12 cellular contexts compared by ENCODE assay signal in the genomic region with DNA sequence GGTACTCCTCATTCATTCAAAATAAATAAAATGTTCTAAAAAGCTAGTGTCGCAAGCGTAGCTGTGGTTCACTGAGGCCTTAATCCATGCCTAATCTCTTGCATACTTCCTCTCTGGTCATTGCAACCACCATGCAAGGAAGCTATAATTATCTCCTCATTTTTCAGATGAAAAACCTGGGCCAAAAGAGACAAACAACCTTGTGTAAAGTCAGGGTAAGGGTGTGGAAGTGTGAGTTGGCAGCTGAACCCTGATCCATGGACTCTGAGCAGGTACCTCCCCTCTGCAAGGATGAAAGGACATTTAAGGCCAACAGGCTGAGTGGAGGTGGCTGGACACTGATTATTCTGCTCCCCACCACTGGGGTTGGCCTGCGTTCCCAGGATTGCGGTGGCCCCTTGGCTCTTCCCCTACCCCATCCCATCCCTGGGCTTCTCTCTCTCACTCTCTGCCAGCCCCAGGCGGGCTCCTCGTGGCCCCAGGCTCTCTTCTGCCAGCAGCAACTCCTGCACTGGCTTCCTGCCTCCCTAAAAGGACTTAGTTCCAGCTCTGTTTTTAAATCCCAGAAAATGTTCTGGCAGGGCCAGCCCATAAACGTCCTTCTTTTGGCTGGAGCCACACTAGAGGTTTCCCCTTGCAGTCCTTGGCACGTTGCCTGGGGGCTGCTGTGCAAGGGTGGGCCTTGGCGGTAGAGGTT.
A peak's percentile ranks its signal among the peaks of the same experiment; 100 is the strongest.
DNase-seq lines count a peak whose midpoint lies in the region; ATAC-seq and TF ChIP-seq lines count a peak whose summit lies in the region.
"Had no signal": no experiment of that assay in that cellular context is flagged by ENCODE, and none has a peak within 500 bp of the region (broad histone marks: within the 10 kb centered on the region; RNA-seq: fewer than 3 reads in every experiment).

No MANE protein-coding gene starts in this region.

- no peak overlapping the region for H3K9ac ChIP-seq in MM.1S (ENCODE audit: low read length)

- H3K4me2 ChIP-seq in MM.1S (ENCODE audit: low read depth, low read length): no peak overlapping the region

- CTCF ChIA-PET in naive thymus-derived CD4-positive, alpha-beta T cell (lab: Charles Lee): no interaction called here

- H2AFZ ChIP-seq in MM.1S (ENCODE audit: low read length): no peak overlapping the region

- H3K9me3 Mint-ChIP-seq in naive thymus-derived CD4-positive, alpha-beta T cell: peaks cover 0 to 1% (median 0%) of the 10 kb centered on the region in 11 donors
- H3K9me3 Mint-ChIP-seq: activated T-cell treated with anti-CD3 and anti-CD28 coated beads, Interleukin-2, amount 50 U/mL, for 72 hours had no signal

- H3K4me3 Mint-ChIP-seq in naive thymus-derived CD4-positive, alpha-beta T cell: no peak overlapping the region
- H3K4me3 Mint-ChIP-seq: activated B cell treated with CpG ODN at 0.5 μM for 24 hours; activated T-cell treated with anti-CD3 and anti-CD28 coated beads, Interleukin-2, amount 50 U/mL, for 72 hours had no signal

- H3K27me3 Mint-ChIP-seq in naive thymus-derived CD4-positive, alpha-beta T cell: peaks cover 0 to 4% (median 0%) of the 10 kb centered on the region in 5 donors

- H3K36me3 ChIP-seq in esophagus (ENCODE audit: control insufficient read depth in 2 of 2, insufficient read depth in 2 of 2, low read length in 1 of 2): no peaks in the 10 kb centered on the region
- H3K36me3 ChIP-seq in naive thymus-derived CD4-positive, alpha-beta T cell (ENCODE audit: control insufficient read depth in 2 of 3, insufficient read depth in 3 of 3, low read length in 3 of 3): no peaks in the 10 kb centered on the region
- no peaks in the 10 kb centered on the region for H3K36me3 ChIP-seq in MM.1S (replicated peaks; ENCODE audit: insufficient read depth, low read length)

- peak; percentile 23 for DNase-seq in AG10803 (ENCODE audit: low read depth)
- peak; percentile 83 for DNase-seq in NCI-H1092 treated with DMSO at 0.1 percent for 48 hours (lab: John Stamatoyannopoulos, UW)
- DNase-seq in naive thymus-derived CD4-positive, alpha-beta T cell: no peak
- no peak for DNase-seq in MM.1S
- DNase-seq in COLO668 (lab: John Stamatoyannopoulos, UW; ENCODE audit: unreplicated experiment): no peak
- DNase-seq: activated B cell treated with CpG ODN at 0.5 μM for 24 hours; activated T-cell treated with anti-CD3 and anti-CD28 coated beads, Interleukin-2, amount 50 U/mL, for 72 hours; NCI-H2081 treated with DMSO at 0.1 percent for 48 hours; occipital lobe had no signal

- no peaks in the 10 kb centered on the region for H3K4me1 ChIP-seq in esophagus (ENCODE audit: control insufficient read depth in 2 of 2, insufficient read depth in 2 of 2, low read length in 1 of 2)
- peaks cover 0 to under 1% of the 10 kb centered on the region in 2 donors for H3K4me1 ChIP-seq in naive thymus-derived CD4-positive, alpha-beta T cell (ENCODE audit: control insufficient read depth in 2 of 2, insufficient read depth in 2 of 2, low read length in 2 of 2)
- no peaks in the 10 kb centered on the region for H3K4me1 ChIP-seq in MM.1S (ENCODE audit: low read length)

- H3K4me3 ChIP-seq in AG10803 (ENCODE audit: low read length) (no peak overlapping the region), esophagus (ENCODE audit: low read depth in 1 of 2, low read length in 2 of 2) (no peak overlapping the region), MM.1S (ENCODE audit: low read length) (no peak overlapping the region)
- H3K4me3 ChIP-seq in naive thymus-derived CD4-positive, alpha-beta T cell (ENCODE audit: low read length): no peak overlapping the region

- POLR2A ChIA-PET in naive thymus-derived CD4-positive, alpha-beta T cell (lab: Charles Lee): no interaction called here

- peak; percentile 49 for ATAC-seq in naive thymus-derived CD4-positive, alpha-beta T cell
- no peak for ATAC-seq in GM18498 (IDR thresholded peaks at IDR 0.05; ENCODE audit: unreplicated experiment)
- ATAC-seq in HG02840 (IDR thresholded peaks at IDR 0.05; ENCODE audit: low FRiP score, unreplicated experiment): no peak
- ATAC-seq: activated T-cell treated with anti-CD3 and anti-CD28 coated beads, Interleukin-2, amount 50 U/mL, for 72 hours had no signal

- intact Hi-C loops in naive thymus-derived CD4-positive, alpha-beta T cell (cut with micrococcal nuclease): no loop called here

- no peak overlapping the region for H3K27ac Mint-ChIP-seq in naive thymus-derived CD4-positive, alpha-beta T cell
- H3K27ac Mint-ChIP-seq: activated B cell treated with CpG ODN at 0.5 μM for 24 hours; activated T-cell treated with anti-CD3 and anti-CD28 coated beads, Interleukin-2, amount 50 U/mL, for 72 hours had no signal

- H3F3A ChIP-seq in MM.1S (ENCODE audit: insufficient read depth, low read length): no peaks in the 10 kb centered on the region

- no peaks in the 10 kb centered on the region for H3K36me3 Mint-ChIP-seq in naive thymus-derived CD4-positive, alpha-beta T cell

- H3K27ac ChIP-seq in esophagus (ENCODE audit: low read depth in 2 of 2, low read length in 1 of 2) (peak overlapping the region; percentile 57 to 58), MM.1S (ENCODE audit: low read length) (no peak overlapping the region)
- H3K27ac ChIP-seq in naive thymus-derived CD4-positive, alpha-beta T cell (ENCODE audit: low read depth, low read length): no peak overlapping the region

- WGBS in esophagus, 2 donors: 43 to 46% methylated on average over 9 of the region's 9 CpGs

- TF ChIP-seq CTCF in AG10803 (conservative IDR thresholded peaks at IDR 0.05; ENCODE audit: low read length): no peak
- TF ChIP-seq CTCF in MM.1S (IDR thresholded peaks at IDR 0.05; ENCODE audit: low read length): no peak

- no peaks in the 10 kb centered on the region for H3K4me1 Mint-ChIP-seq in naive thymus-derived CD4-positive, alpha-beta T cell

- no peaks in the 10 kb centered on the region for H4K20me1 ChIP-seq in MM.1S (ENCODE audit: insufficient read depth, low read length)

- no peaks in the 10 kb centered on the region for H3K9me3 ChIP-seq in esophagus (ENCODE audit: control insufficient read depth in 2 of 2, insufficient read depth in 1 of 2, low read depth in 1 of 2, low read length in 1 of 2)
- H3K9me3 ChIP-seq in naive thymus-derived CD4-positive, alpha-beta T cell (ENCODE audit: control insufficient read depth in 2 of 3, low read length in 3 of 3): no peaks in the 10 kb centered on the region
- H3K9me3 ChIP-seq in MM.1S (replicated peaks; ENCODE audit: insufficient read depth, low read length): no peaks in the 10 kb centered on the region

- H3K79me2 ChIP-seq in MM.1S (ENCODE audit: low read length): no peaks in the 10 kb centered on the region

- H3K27me3 ChIP-seq in esophagus (ENCODE audit: control insufficient read depth in 1 of 2, insufficient read depth in 2 of 2, low read length in 2 of 2): no peaks in the 10 kb centered on the region
- no peaks in the 10 kb centered on the region for H3K27me3 ChIP-seq in naive thymus-derived CD4-positive, alpha-beta T cell (ENCODE audit: control insufficient read depth in 2 of 2, insufficient read depth in 2 of 2, low read length in 2 of 2)
- no peaks in the 10 kb centered on the region for H3K27me3 ChIP-seq in MM.1S (replicated peaks; ENCODE audit: insufficient read depth, low read length)

- H3K9me2 ChIP-seq in MM.1S (replicated peaks; ENCODE audit: insufficient read depth, low read length): no peaks in the 10 kb centered on the region

Comparison
In these comparisons a context has a peak if more than half of its experiments do, and no peak if none do; other contexts are left out.
1. DNase-seq: peak in AG10803 (single experiment) and NCI-H1092 treated with DMSO at 0.1 percent for 48 hours (single experiment); none in naive thymus-derived CD4-positive, alpha-beta T cell (0 of 9), MM.1S (single experiment) and COLO668 (single experiment).
2. H3K27ac ChIP-seq: peak in esophagus (2 of 2); none in naive thymus-derived CD4-positive, alpha-beta T cell (single experiment) and MM.1S (single experiment).